In genomic region chr15:74906450-74907276, GRCh38 we compare ENCODE assay signal across 8 cellular contexts. TPM values are rescaled to one million over a fixed set of nuclear protein-coding genes. Genes with fewer than 3 reads are reported as not detected.
A peak's percentile ranks its signal among the peaks of the same experiment; 100 is the strongest.
DNase-seq lines count a peak whose midpoint lies in the region; ATAC-seq and TF ChIP-seq lines count a peak whose summit lies in the region.

Gene FAM219B (minus strand): TSS chr15:74906851. CDS start chr15:74906800, 51 bp downstream.

- ATAC-seq in HG03066 (IDR thresholded peaks at IDR 0.05; ENCODE audit: low read depth, unreplicated experiment) (peak; percentile 86), activated B cell treated with CpG ODN at 0.5 μM for 24 hours (ENCODE audit: low read depth) (peak; percentile 92)

- intact Hi-C loops in activated B cell treated with CpG ODN at 0.5 μM for 24 hours (cut with micrococcal nuclease) = loop anchor here (1.0 to 2.0 kb wide), 4 partner anchors 16 to 63 kb away; partner anchors contain the start of genes COX5A, MPI, SCAMP2 and ULK3

- CTCF ChIA-PET in activated B cell treated with CpG ODN at 0.5 μM for 24 hours (lab: Charles Lee) = interaction anchor here (0.6 to 1.7 kb wide), 8 partner anchors 8 to 272 kb away, joined by 3 to 8 read pairs (median 3); partner anchors contain the start of gene ULK3

- no peak for TF ChIP-seq CTCF in activated B cell treated with CpG ODN at 0.5 μM for 24 hours (IDR thresholded peaks at IDR 0.05)

- H3K27me3 Mint-ChIP-seq in activated B cell treated with CpG ODN at 0.5 μM for 24 hours = no peaks in the 10 kb centered on the region
- peaks cover 0 to 5% (median 0%) of the 10 kb centered on the region in 3 donors for H3K27me3 Mint-ChIP-seq in immature natural killer cell (ENCODE audit: low read depth in 3 of 3)

- no peaks in the 10 kb centered on the region for H3K9me3 Mint-ChIP-seq in activated B cell treated with CpG ODN at 0.5 μM for 24 hours
- H3K9me3 Mint-ChIP-seq in immature natural killer cell = no peaks in the 10 kb centered on the region

- peak within 1 kb of the TSS; percentile 91 for H3K27ac ChIP-seq in caudate nucleus (ENCODE audit: low read depth, low read length)

- peak; percentile 81 for DNase-seq in 8988T
- DNase-seq in NCI-H2196 treated with DMSO at 0.1 percent for 48 hours (lab: John Stamatoyannopoulos, UW; ENCODE audit: unreplicated experiment) = peak; percentile 53
- peak; percentile 77 for DNase-seq in activated B cell treated with CpG ODN at 0.5 μM for 24 hours
- DNase-seq in caudate nucleus (lab: John Stamatoyannopoulos, UW) = peak in 60 of 61 donors; percentile 15 to 93 (median 83)
- DNase-seq in immature natural killer cell = peak; percentile 80 to 82 (median 82)
- peak; percentile 63 for DNase-seq in smooth muscle cell of the brain vasculature (ENCODE audit: low read depth, low spot score)

- POLR2A ChIA-PET in activated B cell treated with CpG ODN at 0.5 μM for 24 hours (lab: Charles Lee) = interaction anchor here (0.5 to 3.1 kb wide), 23 partner anchors 8 to 548 kb away, joined by 3 to 17 read pairs (median 6); partner anchors contain the start of genes CLK3, COX5A, MPI and PPCDC

- H3K4me1 Mint-ChIP-seq in activated B cell treated with CpG ODN at 0.5 μM for 24 hours (peaks cover 40% of the 10 kb centered on the region), immature natural killer cell (peaks cover 30 to 47% of the 10 kb centered on the region in 2 donors)

- peak; percentile 80 for TF ChIP-seq POLR2A in GM18526 (IDR thresholded peaks at IDR 0.05; ENCODE audit: extremely low read depth, insufficient read length)

- H3K4me3 Mint-ChIP-seq in activated B cell treated with CpG ODN at 0.5 μM for 24 hours (peak within 1 kb of the TSS; percentile 98), immature natural killer cell (peak within 1 kb of the TSS; percentile 93 to 100 (median 96))

- H3K27ac Mint-ChIP-seq in activated B cell treated with CpG ODN at 0.5 μM for 24 hours (peak within 1 kb of the TSS; percentile 97), immature natural killer cell (peak within 1 kb of the TSS; percentile 87 to 99 (median 98))

- peaks cover 38% of the 10 kb centered on the region for H3K36me3 Mint-ChIP-seq in activated B cell treated with CpG ODN at 0.5 μM for 24 hours (ENCODE audit: low read depth)
- peaks cover 4 to 11% (median 8%) of the 10 kb centered on the region in 3 donors for H3K36me3 Mint-ChIP-seq in immature natural killer cell

RNA-seq across cellular contexts. Expression of gene FAM219B, which starts in this region (rescaled TPM):
- total RNA-seq in activated B cell treated with CpG ODN at 0.5 μM for 24 hours = 76.0 and 90.4 TPM in 2 replicates
- polyA plus RNA-seq in immature natural killer cell = 10 to 100 TPM in 2 of 3 donors, 1 to 10 TPM in 1; 9.5 to 29.6 (median 24.8) TPM

Comparison
In these comparisons a context has a peak if more than half of its experiments do, and no peak if none do; other contexts are left out.
1. Peak in every context shown above with its lines: DNase-seq, ATAC-seq and H3K27ac ChIP-seq.